In genomic region chr19:39409886-39410619, GRCh38 we compare ENCODE assay signal across 8 cellular contexts. TPM values are rescaled to one million over a fixed set of nuclear protein-coding genes. Genes with fewer than 3 reads are reported as not detected.
A peak's percentile ranks its signal among the peaks of the same experiment; 100 is the strongest.
DNase-seq lines count a peak whose midpoint lies in the region; ATAC-seq and TF ChIP-seq lines count a peak whose summit lies in the region.

No MANE protein-coding gene starts in this region.

- in situ Hi-C loops in IMR-90 (cut with MboI; ENCODE audit: low sequenced_read_pairs) = no loop called here

- peaks cover 43% of the 10 kb centered on the region for H3K36me3 Mint-ChIP-seq in T-helper 2 cell treated with Interferon-gamma antibody and Interleukin-4, amounts not matched to agents 5 μg/mL and 100 μg/mL, for 36 hours (ENCODE audit: low read depth)
- H3K36me3 Mint-ChIP-seq in MCF 10A (ENCODE audit: insufficient read depth, unreplicated experiment) = peaks cover 66% of the 10 kb centered on the region

- POLR2A ChIA-PET in IMR-90 (lab: Charles Lee; ENCODE audit: unreplicated experiment) (no interaction called here), MCF 10A (lab: Yijun Ruan, JAX) (interaction anchor here (0.8 to 4.3 kb wide), 8 partner anchors 9 to 68 kb away, joined by 3 to 121 read pairs (median 8); partner anchors contain the start of genes MED29, PAF1, RPS16 and SAMD4B)

- peaks cover 4% of the 10 kb centered on the region for H3K27me3 Mint-ChIP-seq in T-helper 2 cell treated with Interferon-gamma antibody and Interleukin-4, amounts not matched to agents 5 μg/mL and 100 μg/mL, for 36 hours (ENCODE audit: low read depth)
- no peaks in the 10 kb centered on the region for H3K27me3 Mint-ChIP-seq in MCF 10A (ENCODE audit: insufficient read depth, unreplicated experiment)

- H3K4me3 ChIP-seq in IMR-90 (ENCODE audit: insufficient read depth, low read depth, low read length) = peak overlapping the region; percentile 58
- H3K4me3 ChIP-seq in smooth muscle cell = peak overlapping the region; percentile 96

- peaks cover 48% of the 10 kb centered on the region for H3K79me2 ChIP-seq in smooth muscle cell (ENCODE audit: low read depth)

- TF ChIP-seq CTCF in IMR-90 (conservative IDR thresholded peaks at IDR 0.05; ENCODE audit: low read depth, low read length) = no peak
- TF ChIP-seq CTCF in MCF 10A (IDR thresholded peaks at IDR 0.05; ENCODE audit: unreplicated experiment) = no peak
- TF ChIP-seq CTCF in smooth muscle cell (IDR thresholded peaks at IDR 0.05; ENCODE audit: borderline replicate concordance, insufficient read depth, poor library complexity, severe bottlenecking) = no peak

- peak overlapping the region; percentile 99 for H3K14ac ChIP-seq in IMR-90 (replicated peaks; ENCODE audit: low read depth, low read length)

- H3K9me3 ChIP-seq in IMR-90 (ENCODE audit: control insufficient read depth, insufficient read depth, low read length) (no peaks in the 10 kb centered on the region), smooth muscle cell (replicated peaks; ENCODE audit: low read depth) (no peaks in the 10 kb centered on the region)

- peak overlapping the region; percentile 95 for H3K23ac ChIP-seq in IMR-90 (ENCODE audit: low read depth, low read length)

- DNase-seq in ELR (ENCODE audit: low read depth) = peak; percentile 44
- no peak for DNase-seq in IMR-90
- DNase-seq in T-helper 2 cell treated with Interferon-gamma antibody and Interleukin-4, amounts not matched to agents 5 μg/mL and 100 μg/mL, for 36 hours (ENCODE audit: low spot score) = peak; percentile 63
- no peak for DNase-seq in MCF 10A (ENCODE audit: unreplicated experiment)
- DNase-seq in iPS-NIHi7 (ENCODE audit: extremely low spot score) = peak; percentile 20
- DNase-seq in smooth muscle cell (lab: John Stamatoyannopoulos, UW; ENCODE audit: unreplicated experiment) = no peak

- peak overlapping the region; percentile 98 for H3K4ac ChIP-seq in IMR-90 (ENCODE audit: low read depth, low read length)

- no peak for TF ChIP-seq RAD21 in IMR-90 (IDR thresholded peaks at IDR 0.05; ENCODE audit: low read length)

- peak overlapping the region; percentile 98 for H4K91ac ChIP-seq in IMR-90 (ENCODE audit: insufficient read depth, low read depth, low read length)

- no TSS peak for BruUV-seq in IMR-90 (replicated peaks; lab: Mats Ljungman, UMichigan)
- no TSS peak for BruUV-seq in MCF 10A (replicated peaks; lab: Mats Ljungman, UMichigan)

- WGBS in IMR-90 (ENCODE audit: extremely low coverage in 2 of 2, insufficient read length in 1 of 2), 2 experiments = 12% methylated on average over 6 of the region's 39 CpGs; no CpG with 5 or more reads in 1 of the 2 experiments
- WGBS in smooth muscle cell (ENCODE audit: low lambda C conversion rate) = 2% methylated on average over 17 of the region's 39 CpGs

- peak overlapping the region; percentile 87 for H4K5ac ChIP-seq in IMR-90 (ENCODE audit: low read depth, low read length)

- peak overlapping the region; percentile 85 for H3K4me3 Mint-ChIP-seq in T-helper 2 cell treated with Interferon-gamma antibody and Interleukin-4, amounts not matched to agents 5 μg/mL and 100 μg/mL, for 36 hours
- H3K4me3 Mint-ChIP-seq in MCF 10A (ENCODE audit: unreplicated experiment) = peak overlapping the region; percentile 94

- dilution Hi-C loops in IMR-90 (cut with HindIII; ENCODE audit: low sequenced_read_pairs, unreplicated experiment) = no loop called here

- TF ChIP-seq POLR2A in IMR-90 (IDR thresholded peaks at IDR 0.05; ENCODE audit: low read depth, low read length) = peak; percentile 97

- H3F3A ChIP-seq in smooth muscle cell (ENCODE audit: low read depth) = peaks cover 24% of the 10 kb centered on the region

- peak overlapping the region; percentile 98 for H2AK5ac ChIP-seq in IMR-90 (ENCODE audit: low read depth, low read length)

- peak overlapping the region; percentile 98 for H3K56ac ChIP-seq in IMR-90 (ENCODE audit: extremely low read depth, insufficient read depth, low read length)

- peak; percentile 6 for ATAC-seq in IMR-90 (ENCODE audit: low read depth)
- no peak for ATAC-seq in GM18870 (IDR thresholded peaks at IDR 0.05; ENCODE audit: unreplicated experiment)
- no peak for ATAC-seq in HG02610 (IDR thresholded peaks at IDR 0.05; ENCODE audit: unreplicated experiment)

- CTCF ChIA-PET in IMR-90 (lab: Yijun Ruan, JAX) = no interaction called here
- CTCF ChIA-PET in MCF 10A (lab: Yijun Ruan, JAX) = interaction anchor here (0.9 kb wide), 1 partner anchor 12 kb away, joined by 5 read pairs; no protein-coding TSS in a partner anchor

- H2BK20ac ChIP-seq in IMR-90 (ENCODE audit: low read depth, low read length) = peak overlapping the region; percentile 55; the same call in 1 of the 2 replicates

- peak overlapping the region; percentile 97 for H3K27ac ChIP-seq in IMR-90 (ENCODE audit: insufficient read depth, low read length)
- H3K27ac ChIP-seq in smooth muscle cell (ENCODE audit: low read depth) = peak overlapping the region; percentile 95

- H3K27ac Mint-ChIP-seq in T-helper 2 cell treated with Interferon-gamma antibody and Interleukin-4, amounts not matched to agents 5 μg/mL and 100 μg/mL, for 36 hours = peak overlapping the region; percentile 94
- H3K27ac Mint-ChIP-seq in MCF 10A (ENCODE audit: low read depth, unreplicated experiment) = peak overlapping the region; percentile 92

- H3K4me2 ChIP-seq in IMR-90 (ENCODE audit: low read depth, low read length) = peak overlapping the region; percentile 81
- H3K4me2 ChIP-seq in smooth muscle cell = peak overlapping the region; percentile 94

- H3K9me1 ChIP-seq in IMR-90 (ENCODE audit: insufficient read depth, low read length) = peaks cover 1% of the 10 kb centered on the region; the same call in 1 of the 2 replicates

- H4K8ac ChIP-seq in IMR-90 (ENCODE audit: low read depth in 2 of 2, low read length in 2 of 2) = peak overlapping the region; percentile 94 to 95

- H3K4me1 ChIP-seq in IMR-90 (ENCODE audit: control insufficient read depth, insufficient read depth, low read length) (peaks cover 22% of the 10 kb centered on the region), smooth muscle cell (ENCODE audit: low read depth) (peaks cover 16% of the 10 kb centered on the region)

- H2BK5ac ChIP-seq in IMR-90 (ENCODE audit: low read depth, low read length, poor library complexity, severe bottlenecking) = peak overlapping the region; percentile 85

- peaks cover 41% of the 10 kb centered on the region for H4K20me1 ChIP-seq in IMR-90 (ENCODE audit: insufficient read depth, low read length)
- H4K20me1 ChIP-seq in smooth muscle cell (ENCODE audit: low read depth) = peaks cover 32% of the 10 kb centered on the region

- peaks cover 6 to 45% of the 10 kb centered on the region in 2 experiments; a peak in 3 of 4 replicates for H3K79me1 ChIP-seq in IMR-90 (ENCODE audit: low read depth in 1 of 2, low read length in 2 of 2)

- peaks cover 41% of the 10 kb centered on the region for H3K4me1 Mint-ChIP-seq in T-helper 2 cell treated with Interferon-gamma antibody and Interleukin-4, amounts not matched to agents 5 μg/mL and 100 μg/mL, for 36 hours (ENCODE audit: low read depth)
- H3K4me1 Mint-ChIP-seq in MCF 10A (ENCODE audit: insufficient read depth, unreplicated experiment) = peaks cover 33% of the 10 kb centered on the region

- H2BK15ac ChIP-seq in IMR-90 (ENCODE audit: low read depth, low read length) = peak overlapping the region; percentile 84; the same call in 1 of the 3 replicates

- no peaks in the 10 kb centered on the region for H3K27me3 ChIP-seq in IMR-90 (ENCODE audit: control insufficient read depth, insufficient read depth, low read length)
- no peaks in the 10 kb centered on the region for H3K27me3 ChIP-seq in smooth muscle cell (ENCODE audit: low read depth)

- H3K36me3 ChIP-seq in IMR-90 (ENCODE audit: control insufficient read depth, insufficient read depth, low read length) (peaks cover 15% of the 10 kb centered on the region), smooth muscle cell (ENCODE audit: low read depth) (no peaks in the 10 kb centered on the region)

- peak overlapping the region; percentile 85 for H2AK9ac ChIP-seq in IMR-90 (replicated peaks; ENCODE audit: low read depth, low read length, poor library complexity)

- no peaks in the 10 kb centered on the region for H3K9me3 Mint-ChIP-seq in T-helper 2 cell treated with Interferon-gamma antibody and Interleukin-4, amounts not matched to agents 5 μg/mL and 100 μg/mL, for 36 hours
- no peaks in the 10 kb centered on the region for H3K9me3 Mint-ChIP-seq in MCF 10A (ENCODE audit: unreplicated experiment)

- H3K9ac ChIP-seq in IMR-90 (ENCODE audit: low read depth, low read length) (peak overlapping the region; percentile 92), smooth muscle cell (ENCODE audit: low read depth) (peak overlapping the region; percentile 92)

- intact Hi-C loops in IMR-90 (cut with micrococcal nuclease) = no loop called here
- intact Hi-C loops in MCF 10A (cut with micrococcal nuclease) = no loop called here

- H3K18ac ChIP-seq in IMR-90 (ENCODE audit: low read depth, low read length) = peak overlapping the region; percentile 83

- peak overlapping the region; percentile 84 for H2BK120ac ChIP-seq in IMR-90 (ENCODE audit: low read depth, low read length)

- H2AFZ ChIP-seq in IMR-90 (replicated peaks; ENCODE audit: low read length, poor library complexity) (peak overlapping the region; percentile 58), smooth muscle cell (ENCODE audit: low read depth) (no peak overlapping the region)

RNA-seq across cellular contexts. Expression of gene PLEKHG2, which starts 2.4 kb away (rescaled TPM):
- total RNA-seq in IMR-90 (2012; rRNA removed) = 6.5 and 7.8 TPM in 2 replicates
- 28.3 and 33.2 TPM in 2 replicates for polyA plus RNA-seq in IMR-90 (2012; rRNA removed)
- 7.8 and 13.9 TPM in 2 replicates for polyA plus RNA-seq in IMR-90 (2012; cell fraction: cytosol; rRNA removed)
- polyA plus RNA-seq in IMR-90 (2012; cell fraction: nucleus; rRNA removed; ENCODE audit: low replicate concordance) = 174 and 236 TPM in 2 replicates
- total RNA-seq in MCF 10A (2022) = 19.2 and 19.6 TPM in 2 replicates
- total RNA-seq in smooth muscle cell = 16.3 and 42.2 TPM in 2 replicates
- 33.0 and 51.9 TPM in 2 replicates for polyA plus RNA-seq in smooth muscle cell

RNA-seq across cellular contexts. Expression of gene ZFP36, which starts 3.4 kb away (rescaled TPM):
- total RNA-seq in IMR-90 (2012; rRNA removed) (1.4 and 3.1 TPM in 2 replicates), MCF 10A (2022) (83.7 and 98.4 TPM in 2 replicates), smooth muscle cell (31.5 and 44.7 TPM in 2 replicates)
- polyA plus RNA-seq in IMR-90 (2012; rRNA removed) (45.0 and 50.5 TPM in 2 replicates), smooth muscle cell (281 and 303 TPM in 2 replicates)
- 84.7 and 235 TPM in 2 replicates for polyA plus RNA-seq in IMR-90 (2012; cell fraction: cytosol; rRNA removed)
- 360 and 687 TPM in 2 replicates for polyA plus RNA-seq in IMR-90 (2012; cell fraction: nucleus; rRNA removed; ENCODE audit: low replicate concordance)

RNA-seq across cellular contexts. Expression of gene MED29, which starts 18.9 kb away (rescaled TPM):
- total RNA-seq in IMR-90 (2012; rRNA removed) (15.6 and 17.6 TPM in 2 replicates), MCF 10A (2022) (24.3 and 31.7 TPM in 2 replicates), smooth muscle cell (23.0 and 23.8 TPM in 2 replicates)
- polyA plus RNA-seq in IMR-90 (2012; rRNA removed) (26.9 and 28.8 TPM in 2 replicates), smooth muscle cell (36.3 and 37.7 TPM in 2 replicates)
- polyA plus RNA-seq in IMR-90 (2012; cell fraction: cytosol; rRNA removed) = 19.6 and 29.3 TPM in 2 replicates
- polyA plus RNA-seq in IMR-90 (2012; cell fraction: nucleus; rRNA removed; ENCODE audit: low replicate concordance) = 18.4 and 19.1 TPM in 2 replicates

RNA-seq across cellular contexts. Expression of gene PAF1, which starts 19.1 kb away (rescaled TPM):
- total RNA-seq in IMR-90 (2012; rRNA removed) (45.7 and 57.8 TPM in 2 replicates), MCF 10A (2022) (47.0 and 48.5 TPM in 2 replicates), smooth muscle cell (27.8 and 29.8 TPM in 2 replicates)
- polyA plus RNA-seq in IMR-90 (2012; rRNA removed) (54.3 and 61.6 TPM in 2 replicates), smooth muscle cell (35.8 and 42.7 TPM in 2 replicates)
- polyA plus RNA-seq in IMR-90 (2012; cell fraction: cytosol; rRNA removed) = 35.9 and 45.6 TPM in 2 replicates
- polyA plus RNA-seq in IMR-90 (2012; cell fraction: nucleus; rRNA removed; ENCODE audit: low replicate concordance) = 63.6 and 92.7 TPM in 2 replicates

RNA-seq across cellular contexts. Expression of gene RPS16, which starts 25.7 kb away (rescaled TPM):
- total RNA-seq in IMR-90 (2012; rRNA removed) (320 and 410 TPM in 2 replicates), MCF 10A (2022) (2,837 and 2,909 TPM in 2 replicates), smooth muscle cell (82.2 and 97.1 TPM in 2 replicates)
- polyA plus RNA-seq in IMR-90 (2012; rRNA removed) (3,500 and 3,524 TPM in 2 replicates), smooth muscle cell (539 and 567 TPM in 2 replicates)
- 4,203 and 4,770 TPM in 2 replicates for polyA plus RNA-seq in IMR-90 (2012; cell fraction: cytosol; rRNA removed)
- 1,551 and 1,592 TPM in 2 replicates for polyA plus RNA-seq in IMR-90 (2012; cell fraction: nucleus; rRNA removed; ENCODE audit: low replicate concordance)

Comparison
In these comparisons a context has a peak if more than half of its experiments do, and no peak if none do; other contexts are left out.
1. DNase-seq: peak in ELR (single experiment), T-helper 2 cell treated with Interferon-gamma antibody and Interleukin-4, amounts not matched to agents 5 μg/mL and 100 μg/mL, for 36 hours (single experiment) and iPS-NIHi7 (single experiment); none in IMR-90 (single experiment), MCF 10A (single experiment) and smooth muscle cell (single experiment).